In the genomic region with DNA sequence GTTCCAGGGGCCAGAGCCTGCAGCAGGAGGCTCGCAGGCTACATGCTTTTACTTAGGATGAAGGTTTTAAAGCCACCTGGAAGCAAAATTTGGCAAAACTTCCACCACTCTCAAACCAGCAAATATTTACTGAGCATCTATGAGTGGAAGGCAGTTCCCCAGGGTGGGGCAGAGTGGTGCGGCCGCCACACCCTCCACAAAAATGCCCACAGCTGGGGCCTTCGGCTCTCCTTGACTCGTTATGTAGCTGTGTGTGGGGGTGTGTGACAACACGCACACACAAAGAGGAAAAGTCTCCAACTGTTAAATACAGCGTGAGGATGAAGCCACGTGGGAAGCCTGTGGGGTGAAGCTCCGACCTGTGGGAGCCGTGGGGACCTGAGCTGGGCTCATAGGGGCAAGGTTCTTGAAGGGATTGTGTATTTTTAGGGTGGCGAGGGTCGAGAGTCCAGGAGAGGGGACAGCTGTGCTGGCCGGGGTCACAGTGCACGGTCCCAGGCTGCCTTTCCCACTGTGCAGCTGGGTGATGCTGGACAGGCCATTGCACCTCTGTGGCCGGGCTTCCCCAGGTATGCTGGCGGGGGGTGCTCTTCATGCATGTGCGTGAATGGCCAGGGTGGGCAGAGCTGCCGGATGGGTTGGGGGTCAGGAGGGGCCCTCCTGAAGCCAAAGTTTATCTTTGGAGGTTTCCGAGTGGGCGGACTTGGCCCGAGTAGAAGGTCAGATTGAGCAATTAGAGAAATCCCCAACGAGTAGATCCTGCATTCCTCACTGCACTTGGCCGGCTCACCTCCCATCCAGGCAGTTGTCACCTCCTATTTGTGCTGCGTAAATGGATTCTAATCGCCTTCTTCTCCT, we compare ENCODE assay signal across 22 cellular contexts. TPM values are rescaled to one million over a fixed set of nuclear protein-coding genes. Genes with fewer than 3 reads are reported as not detected.
DNase-seq lines count a peak whose midpoint lies in the region; ATAC-seq, FAIRE-seq and TF ChIP-seq lines count a peak whose summit lies in the region.
"Had no signal": no experiment of that assay in that cellular context is flagged by ENCODE, and none has a peak within 500 bp of the region (broad histone marks: within the 10 kb centered on the region; RNA-seq: fewer than 3 reads in every experiment).

No MANE protein-coding gene starts in this region.

- H2BK120ac ChIP-seq in IMR-90 (ENCODE audit: low read depth, low read length) (no peak overlapping the region), H9 (ENCODE audit: low read depth, low read length, poor library complexity, severe bottlenecking) (no peak overlapping the region)

- in situ Hi-C loops in IMR-90 (cut with MboI; ENCODE audit: low sequenced_read_pairs), result no loop called here

- no peak overlapping the region for H3K4ac ChIP-seq in IMR-90 (ENCODE audit: low read depth, low read length)
- H3K4ac ChIP-seq in H9 (ENCODE audit: low read depth, low read length), result no peak overlapping the region

- POLR2A ChIA-PET in A549 (lab: Yijun Ruan, JAX) (interaction anchor here (1.4 kb wide), 1 partner anchor 11 kb away, joined by 3 read pairs; no protein-coding TSS in a partner anchor), IMR-90 (lab: Charles Lee; ENCODE audit: unreplicated experiment) (no interaction called here)

- H4K8ac ChIP-seq in IMR-90 (ENCODE audit: low read depth in 2 of 2, low read length in 2 of 2) (no peak overlapping the region), H9 (replicated peaks; ENCODE audit: insufficient read length, low read depth, low read length) (no peak overlapping the region)

- H3K9me3 ChIP-seq in A549, result no peaks in the 10 kb centered on the region
- H3K9me3 ChIP-seq in IMR-90 (ENCODE audit: control insufficient read depth, insufficient read depth, low read length), result peaks cover 11% of the 10 kb centered on the region
- no peaks in the 10 kb centered on the region for H3K9me3 ChIP-seq in neural progenitor cell (ENCODE audit: low read depth)
- H3K9me3 ChIP-seq in H9 (ENCODE audit: control insufficient read depth, low read depth, low read length), result no peaks in the 10 kb centered on the region
- H3K9me3 ChIP-seq: ovary had no signal

- no peak overlapping the region for H2BK12ac ChIP-seq in H9 (ENCODE audit: insufficient read length, low read depth, low read length)

- no peaks in the 10 kb centered on the region for H3F3A ChIP-seq in neural progenitor cell (ENCODE audit: low read depth)

- H3K27ac ChIP-seq in A549 (peak overlapping the region; percentile 67 to 85), IMR-90 (ENCODE audit: insufficient read depth, low read length) (no peak overlapping the region), neural progenitor cell (no peak overlapping the region), H9 (ENCODE audit: insufficient read length, low read depth, low read length) (no peak overlapping the region), substantia nigra (ENCODE audit: low read depth, low read length, poor library complexity, severe bottlenecking) (no peak overlapping the region)
- H3K27ac ChIP-seq: esophagus muscularis mucosa, heart left ventricle, ovary had no signal

- TF ChIP-seq CTCF in A549 (IDR thresholded peaks at IDR 0.05), result no peak
- no peak for TF ChIP-seq CTCF in IMR-90 (conservative IDR thresholded peaks at IDR 0.05; ENCODE audit: low read depth, low read length)
- no peak for TF ChIP-seq CTCF in fibroblast of pulmonary artery (IDR thresholded peaks at IDR 0.05; ENCODE audit: low read length, missing control alignments)
- TF ChIP-seq CTCF in neural progenitor cell (IDR thresholded peaks at IDR 0.05), result no peak
- no peak for TF ChIP-seq CTCF in H9 (conservative IDR thresholded peaks at IDR 0.05)

- H3K4me3 Mint-ChIP-seq in neural progenitor cell, result no peak overlapping the region
- no peak overlapping the region for H3K4me3 Mint-ChIP-seq in H9
- H3K4me3 Mint-ChIP-seq: activated B cell treated with CpG ODN at 0.5 μM for 24 hours; dendritic cell treated with granulocyte-macrophage colony-stimulating factor and Interleukin-4, amounts not matched to agents 40 ng/mL and 50 ng/mL, for 4 days; GM23338; T-helper 1 cell treated with Interleukin-12 subunit alpha and Interleukin-12 subunit beta and Interleukin-4 antibody, amounts not matched to agents 30 μg/mL and 1 μg/mL, for 36 hours had no signal

- H2AK5ac ChIP-seq in IMR-90 (ENCODE audit: low read depth, low read length), result no peak overlapping the region
- no peak overlapping the region for H2AK5ac ChIP-seq in H9 (ENCODE audit: insufficient read length, low read length)

- H4K5ac ChIP-seq in IMR-90 (ENCODE audit: low read depth, low read length) (no peak overlapping the region), H9 (ENCODE audit: insufficient read length, low read depth, low read length) (no peak overlapping the region)

- dilution Hi-C loops in IMR-90 (cut with HindIII; ENCODE audit: low sequenced_read_pairs, unreplicated experiment), result no loop called here

- H3K27me3 ChIP-seq in IMR-90 (ENCODE audit: control insufficient read depth, insufficient read depth, low read length) (peaks cover 10% of the 10 kb centered on the region), neural progenitor cell (no peaks in the 10 kb centered on the region), H9 (ENCODE audit: insufficient read depth, low read length) (no peaks in the 10 kb centered on the region)
- H3K27me3 ChIP-seq: esophagus muscularis mucosa, heart left ventricle, ovary had no signal

- H3K9me1 ChIP-seq in IMR-90 (ENCODE audit: insufficient read depth, low read length), result no peaks in the 10 kb centered on the region

- H3K4me1 Mint-ChIP-seq in neural progenitor cell (peaks cover 24% of the 10 kb centered on the region), H9 (no peaks in the 10 kb centered on the region)
- H3K4me1 Mint-ChIP-seq: activated B cell treated with CpG ODN at 0.5 μM for 24 hours, GM23338 had no signal

- H3K23ac ChIP-seq in IMR-90 (ENCODE audit: low read depth, low read length), result no peak overlapping the region
- H3K23ac ChIP-seq in H9 (ENCODE audit: insufficient read length, low read depth, low read length), result no peak overlapping the region

- H3K4me1 ChIP-seq in A549, result peaks cover 17% of the 10 kb centered on the region
- peaks cover 8% of the 10 kb centered on the region for H3K4me1 ChIP-seq in IMR-90 (ENCODE audit: control insufficient read depth, insufficient read depth, low read length)
- no peaks in the 10 kb centered on the region for H3K4me1 ChIP-seq in neural progenitor cell
- H3K4me1 ChIP-seq in H9 (ENCODE audit: insufficient read depth, low read length), result no peaks in the 10 kb centered on the region
- H3K4me1 ChIP-seq: heart left ventricle had no signal

- intact Hi-C loops in IMR-90 (cut with micrococcal nuclease) (no loop called here), head of caudate nucleus (cut with DNase I) (no loop called here)

- TF ChIP-seq EP300 in A549 (IDR thresholded peaks at IDR 0.05), result no peak

- H4K91ac ChIP-seq in IMR-90 (ENCODE audit: insufficient read depth, low read depth, low read length), result no peak overlapping the region
- no peak overlapping the region for H4K91ac ChIP-seq in H9 (ENCODE audit: insufficient read length, low read depth, low read length)

- no peak for TF ChIP-seq RAD21 in A549 (conservative IDR thresholded peaks at IDR 0.05 in 1 of 2, IDR thresholded peaks at IDR 0.05 in 1 of 2)
- no peak for TF ChIP-seq RAD21 in IMR-90 (IDR thresholded peaks at IDR 0.05; ENCODE audit: low read length)

- no peak for TF ChIP-seq POLR2A in A549 (IDR thresholded peaks at IDR 0.05; ENCODE audit: low read length)
- TF ChIP-seq POLR2A in IMR-90 (IDR thresholded peaks at IDR 0.05; ENCODE audit: low read depth, low read length), result no peak

- H3K14ac ChIP-seq in IMR-90 (replicated peaks; ENCODE audit: low read depth, low read length) (no peak overlapping the region), H9 (ENCODE audit: insufficient read depth, low read length) (no peak overlapping the region)

- no peaks in the 10 kb centered on the region for H3K36me3 Mint-ChIP-seq in neural progenitor cell
- H3K36me3 Mint-ChIP-seq in H9 (ENCODE audit: insufficient read depth in 1 of 3, low read depth in 3 of 3), result peaks cover 0 to 9% (median 0%) of the 10 kb centered on the region in 3 experiments; a peak in 4 of 7 replicates

- H3K27ac Mint-ChIP-seq in neural progenitor cell (peak overlapping the region; percentile 63), H9 (0 out of 7 replicates have a peak overlapping the region, but pooled peaks of 1 of the 3 experiments have one; percentile 25)
- H3K27ac Mint-ChIP-seq: activated B cell treated with CpG ODN at 0.5 μM for 24 hours; dendritic cell treated with granulocyte-macrophage colony-stimulating factor and Interleukin-4, amounts not matched to agents 40 ng/mL and 50 ng/mL, for 4 days; GM23338; T-helper 1 cell treated with Interleukin-12 subunit alpha and Interleukin-12 subunit beta and Interleukin-4 antibody, amounts not matched to agents 30 μg/mL and 1 μg/mL, for 36 hours had no signal

- H3K9me3 Mint-ChIP-seq in neural progenitor cell (peaks cover 8% of the 10 kb centered on the region), H9 (peaks cover 10 to 16% of the 10 kb centered on the region in 2 experiments; a peak in 4 of 5 replicates)
- H3K9me3 Mint-ChIP-seq: dendritic cell treated with granulocyte-macrophage colony-stimulating factor and Interleukin-4, amounts not matched to agents 40 ng/mL and 50 ng/mL, for 4 days; T-helper 1 cell treated with Interleukin-12 subunit alpha and Interleukin-12 subunit beta and Interleukin-4 antibody, amounts not matched to agents 30 μg/mL and 1 μg/mL, for 36 hours had no signal

- H2AK9ac ChIP-seq in IMR-90 (replicated peaks; ENCODE audit: low read depth, low read length, poor library complexity), result no peak overlapping the region

- H3K36me3 ChIP-seq in IMR-90 (ENCODE audit: control insufficient read depth, insufficient read depth, low read length) (no peaks in the 10 kb centered on the region), neural progenitor cell (no peaks in the 10 kb centered on the region)
- H3K36me3 ChIP-seq: esophagus muscularis mucosa, heart left ventricle, ovary had no signal

- H3K9ac ChIP-seq in IMR-90 (ENCODE audit: low read depth, low read length) (no peak overlapping the region), neural progenitor cell (no peak overlapping the region), H9 (ENCODE audit: extremely low read depth, insufficient read length, low read length) (no peak overlapping the region)

- H3K56ac ChIP-seq in IMR-90 (ENCODE audit: extremely low read depth, insufficient read depth, low read length) (no peak overlapping the region), H9 (ENCODE audit: insufficient read length, low read depth, low read length) (no peak overlapping the region)

- BruUV-seq in IMR-90 (replicated peaks; lab: Mats Ljungman, UMichigan), result no TSS peak

- DNase-seq in A549 (ENCODE audit: low read depth in 1 of 2, low spot score in 1 of 2) (peak in 1 of 2 experiments; percentile 45), IMR-90 (no peak), fibroblast of pulmonary artery (ENCODE audit: low read depth) (peak; percentile 40), neural progenitor cell (ENCODE audit: low spot score) (peak; percentile 35), H9 (no peak), NCI-H526 treated with DMSO at 0.1 percent for 48 hours (lab: John Stamatoyannopoulos, UW) (no peak), head of caudate nucleus (no peak), substantia nigra (lab: John Stamatoyannopoulos, UW) (no peak)
- DNase-seq: activated B cell treated with CpG ODN at 0.5 μM for 24 hours; activated effector memory CD4-positive, alpha-beta T cell treated with anti-CD3 and anti-CD28 coated beads, Interleukin-2, amount 50 U/mL, for 16 hours; NCI-H2171 treated with DMSO at 0.1 percent for 48 hours; ovary; SHP77; stimulated activated naive CD4-positive, alpha-beta T cell had no signal

- H2BK15ac ChIP-seq in IMR-90 (ENCODE audit: low read depth, low read length) (no peak overlapping the region), H9 (ENCODE audit: low read depth, low read length) (no peak overlapping the region)

- FAIRE-seq in A549 (lab: Jason Lieb, UNC), result no peak
- FAIRE-seq: G401.6, GM12891, keratinocyte had no signal

- H3K18ac ChIP-seq in IMR-90 (ENCODE audit: low read depth, low read length), result no peak overlapping the region
- H3K18ac ChIP-seq in H9 (ENCODE audit: insufficient read length, low read depth, low read length), result no peak overlapping the region

- H2AFZ ChIP-seq in IMR-90 (replicated peaks; ENCODE audit: low read length, poor library complexity), result no peak overlapping the region
- no peak overlapping the region for H2AFZ ChIP-seq in neural progenitor cell (replicated peaks)
- no peak overlapping the region for H2AFZ ChIP-seq in H9 (ENCODE audit: low read length)
- H2AFZ ChIP-seq: GM23338 had no signal

- H3K4me3 ChIP-seq in A549, result no peak overlapping the region
- H3K4me3 ChIP-seq in IMR-90 (ENCODE audit: insufficient read depth, low read depth, low read length), result no peak overlapping the region
- H3K4me3 ChIP-seq in fibroblast of pulmonary artery (replicated peaks; ENCODE audit: low read depth, low read length), result no peak overlapping the region
- H3K4me3 ChIP-seq in neural progenitor cell, result no peak overlapping the region
- H3K4me3 ChIP-seq: esophagus muscularis mucosa, GM23338, heart left ventricle, ovary had no signal

- H2BK20ac ChIP-seq in IMR-90 (ENCODE audit: low read depth, low read length) (no peak overlapping the region), H9 (ENCODE audit: low read depth, low read length, poor library complexity, severe bottlenecking) (no peak overlapping the region)

- 39% methylated on average over 19 of the region's 25 CpGs for WGBS in A549 (ENCODE audit: missing lambda C conversion rate)
- WGBS in IMR-90 (ENCODE audit: extremely low coverage in 2 of 2, insufficient read length in 1 of 2), 2 experiments, result 20% methylated on average over 1 of the region's 25 CpGs; no CpG with 5 or more reads in 1 of the 2 experiments
- no CpG with 5 or more reads among the region's 25 CpGs for WGBS in H9 (ENCODE audit: extremely low coverage, insufficient read length, low lambda C conversion rate)

- H3K27me3 Mint-ChIP-seq in neural progenitor cell (ENCODE audit: insufficient read depth, low read depth), result peaks cover 8% of the 10 kb centered on the region
- peaks cover 1% of the 10 kb centered on the region for H3K27me3 Mint-ChIP-seq in H9 (ENCODE audit: low read depth)
- H3K27me3 Mint-ChIP-seq: dendritic cell treated with granulocyte-macrophage colony-stimulating factor and Interleukin-4, amounts not matched to agents 40 ng/mL and 50 ng/mL, for 4 days had no signal

- peak overlapping the region; percentile 74 for H3K4me2 ChIP-seq in A549
- H3K4me2 ChIP-seq in IMR-90 (ENCODE audit: low read depth, low read length), result no peak overlapping the region
- no peak overlapping the region for H3K4me2 ChIP-seq in neural progenitor cell
- H3K4me2 ChIP-seq in H9 (ENCODE audit: insufficient read depth, insufficient read length, low read length), result no peak overlapping the region
- H3K4me2 ChIP-seq: GM23338 had no signal

- H3K23me2 ChIP-seq in H9 (ENCODE audit: insufficient read length, low read depth, low read length, poor library complexity, severe bottlenecking), result no peaks in the 10 kb centered on the region

- H4K20me1 ChIP-seq in IMR-90 (ENCODE audit: insufficient read depth, low read length) (no peaks in the 10 kb centered on the region), neural progenitor cell (ENCODE audit: low read depth) (peaks cover 5% of the 10 kb centered on the region), H9 (ENCODE audit: control insufficient read depth, insufficient read depth, insufficient read length) (no peaks in the 10 kb centered on the region)

- no peak overlapping the region for H3T11ph ChIP-seq in H9 (ENCODE audit: low read length)

- CTCF ChIA-PET in A549 (lab: Yijun Ruan, JAX), result no interaction called here
- CTCF ChIA-PET in IMR-90 (lab: Yijun Ruan, JAX), result no interaction called here

- ATAC-seq in A549, result peak; percentile 58 to 85
- 0 out of 2 replicates have a peak, but pooled peaks have one; percentile 11 for ATAC-seq in IMR-90 (ENCODE audit: low read depth)
- ATAC-seq: GM23338 had no signal

- H3K79me2 ChIP-seq in neural progenitor cell (ENCODE audit: low read depth) (no peaks in the 10 kb centered on the region), H9 (ENCODE audit: insufficient read depth, low read length) (no peaks in the 10 kb centered on the region)

- no peaks in the 10 kb centered on the region for H3K79me1 ChIP-seq in IMR-90 (ENCODE audit: low read depth in 1 of 2, low read length in 2 of 2)
- no peaks in the 10 kb centered on the region for H3K79me1 ChIP-seq in H9 (ENCODE audit: insufficient read depth, low read depth, low read length, poor library complexity, severe bottlenecking)

- H2BK5ac ChIP-seq in IMR-90 (ENCODE audit: low read depth, low read length, poor library complexity, severe bottlenecking) (no peak overlapping the region), H9 (ENCODE audit: insufficient read length, low read length) (no peak overlapping the region)

RNA-seq across cellular contexts. Expression of gene SORCS2, which starts 25.3 kb away (rescaled TPM):
- polyA plus RNA-seq in A549 (2011; rRNA removed), result 1.4 and 2.3 TPM in 2 replicates
- polyA plus RNA-seq in A549 (2012; cell fraction: cytosol; rRNA removed), result 1.5 and 1.8 TPM in 2 replicates
- 6.5 and 7.7 TPM in 2 replicates for polyA plus RNA-seq in A549 (2012; cell fraction: nucleus; rRNA removed)
- 4.3 to 5.1 TPM (median 4.6 TPM) in 3 replicates for polyA plus RNA-seq in A549 (2017; fragmentation: RNase III; extraction: RNeasy Plus Mini Kit Qiagen cat#74134 plus additional on column Dnase treatment)
- polyA minus RNA-seq in A549 (2011; rRNA and poly(A)+ RNA removed), result 1.6 and 2.1 TPM in 2 replicates
- 0.28 and 0.36 TPM in 2 replicates for total RNA-seq in IMR-90 (2012; rRNA removed)
- polyA plus RNA-seq in IMR-90 (2012; rRNA removed), result 0.62 and 0.67 TPM in 2 replicates
- 0.22 and 0.70 TPM in 2 replicates for polyA plus RNA-seq in IMR-90 (2012; cell fraction: cytosol; rRNA removed)
- 0.76 and 0.77 TPM in 2 replicates for polyA plus RNA-seq in IMR-90 (2012; cell fraction: nucleus; rRNA removed; ENCODE audit: low replicate concordance)
- 5.2 and 12.9 TPM in 2 replicates for total RNA-seq in neural progenitor cell (ENCODE audit: low replicate concordance)
- total RNA-seq in H9 (2021), result 0.57 and 0.72 TPM in 2 replicates
- total RNA-seq: activated B cell treated with CpG ODN at 0.5 μM for 24 hours had no signal

Comparison
In these comparisons a context has a peak if more than half of its experiments do, and no peak if none do; other contexts are left out.
1. DNase-seq: peak in fibroblast of pulmonary artery (single experiment) and neural progenitor cell (single experiment); none in IMR-90 (single experiment), H9 (single experiment), NCI-H526 treated with DMSO at 0.1 percent for 48 hours (single experiment), head of caudate nucleus (0 of 42) and substantia nigra (0 of 49).
2. H3K27ac ChIP-seq: peak in A549 (2 of 2); none in IMR-90 (single experiment), neural progenitor cell (single experiment), H9 (single experiment) and substantia nigra (single experiment).